ENCODE assay signal across 1 cellular context in the genomic region with DNA sequence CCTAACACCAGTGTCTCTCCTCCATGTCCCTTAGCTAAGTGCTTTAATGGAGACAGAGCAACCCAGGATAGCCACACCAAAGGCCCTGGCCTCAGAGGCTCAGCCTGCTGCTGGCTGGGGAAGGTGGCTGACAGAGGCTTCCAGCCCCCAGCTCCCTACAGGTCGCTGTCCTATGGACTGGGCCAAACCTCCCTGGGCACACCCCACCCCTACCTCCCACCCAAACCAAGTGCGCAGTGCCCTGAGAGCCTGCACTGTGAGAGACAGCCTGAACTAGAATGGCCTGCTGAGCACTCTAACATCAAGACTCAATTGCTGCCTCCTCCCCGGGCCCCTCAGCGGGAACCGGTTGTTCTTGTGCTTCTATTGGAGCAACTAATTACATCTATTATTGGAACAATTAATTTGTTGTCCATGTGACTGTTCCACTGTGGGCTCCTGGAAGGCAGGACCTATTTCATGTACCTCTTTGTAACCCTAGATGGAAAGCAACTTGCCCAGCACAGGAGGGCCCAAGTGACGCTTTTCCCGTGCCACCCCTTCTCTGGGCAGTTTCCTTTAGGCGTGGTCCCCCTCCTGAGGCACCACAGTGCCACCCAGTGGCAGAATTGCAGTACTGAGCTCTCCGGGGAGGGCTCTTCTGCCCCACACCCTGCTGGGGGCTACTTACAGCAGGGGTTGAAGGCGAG.
TF ChIP-seq lines count a peak whose summit lies in the region.

No MANE protein-coding gene starts in this region.

TF ChIP-seq in HepG2, 621 proteins besides CTCF, POLR2A, EP300 and RAD21 (continued from another document and continues in another):
- TF ChIP-seq, protein P1, sequence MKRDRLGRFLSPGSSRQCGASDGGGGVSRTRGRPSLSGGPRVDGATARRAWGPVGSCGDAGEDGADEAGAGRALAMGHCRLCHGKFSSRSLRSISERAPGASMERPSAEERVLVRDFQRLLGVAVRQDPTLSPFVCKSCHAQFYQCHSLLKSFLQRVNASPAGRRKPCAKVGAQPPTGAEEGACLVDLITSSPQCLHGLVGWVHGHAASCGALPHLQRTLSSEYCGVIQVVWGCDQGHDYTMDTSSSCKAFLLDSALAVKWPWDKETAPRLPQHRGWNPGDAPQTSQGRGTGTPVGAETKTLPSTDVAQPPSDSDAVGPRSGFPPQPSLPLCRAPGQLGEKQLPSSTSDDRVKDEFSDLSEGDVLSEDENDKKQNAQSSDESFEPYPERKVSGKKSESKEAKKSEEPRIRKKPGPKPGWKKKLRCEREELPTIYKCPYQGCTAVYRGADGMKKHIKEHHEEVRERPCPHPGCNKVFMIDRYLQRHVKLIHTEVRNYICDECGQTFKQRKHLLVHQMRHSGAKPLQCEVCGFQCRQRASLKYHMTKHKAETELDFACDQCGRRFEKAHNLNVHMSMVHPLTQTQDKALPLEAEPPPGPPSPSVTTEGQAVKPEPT (CRISPR knock-in tag; IDR thresholded peaks at IDR 0.05; ENCODE audit: low read depth) = no peak
- no peak for TF ChIP-seq ZNF232 (CRISPR knock-in tag; IDR thresholded peaks at IDR 0.05; ENCODE audit: borderline replicate concordance)
- TF ChIP-seq SIX4 (CRISPR knock-in tag; IDR thresholded peaks at IDR 0.05) = no peak
- TF ChIP-seq DPF2 (CRISPR knock-in tag; IDR thresholded peaks at IDR 0.05; ENCODE audit: borderline replicate concordance, low read depth) = no peak
- no peak for TF ChIP-seq ZNF749 (CRISPR knock-in tag; IDR thresholded peaks at IDR 0.05; ENCODE audit: borderline replicate concordance)
- no peak for TF ChIP-seq ZMYM4 (CRISPR knock-in tag; IDR thresholded peaks at IDR 0.05)
- TF ChIP-seq, protein P2, sequence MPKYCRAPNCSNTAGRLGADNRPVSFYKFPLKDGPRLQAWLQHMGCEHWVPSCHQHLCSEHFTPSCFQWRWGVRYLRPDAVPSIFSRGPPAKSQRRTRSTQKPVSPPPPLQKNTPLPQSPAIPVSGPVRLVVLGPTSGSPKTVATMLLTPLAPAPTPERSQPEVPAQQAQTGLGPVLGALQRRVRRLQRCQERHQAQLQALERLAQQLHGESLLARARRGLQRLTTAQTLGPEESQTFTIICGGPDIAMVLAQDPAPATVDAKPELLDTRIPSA (CRISPR knock-in tag; IDR thresholded peaks at IDR 0.05; ENCODE audit: borderline replicate concordance) = no peak
- no peak for TF ChIP-seq ZNF101 (CRISPR knock-in tag; IDR thresholded peaks at IDR 0.05; ENCODE audit: borderline replicate concordance, low read depth)
- no peak for TF ChIP-seq MYNN (CRISPR knock-in tag; IDR thresholded peaks at IDR 0.05; ENCODE audit: low read depth)
- TF ChIP-seq, protein P3, sequence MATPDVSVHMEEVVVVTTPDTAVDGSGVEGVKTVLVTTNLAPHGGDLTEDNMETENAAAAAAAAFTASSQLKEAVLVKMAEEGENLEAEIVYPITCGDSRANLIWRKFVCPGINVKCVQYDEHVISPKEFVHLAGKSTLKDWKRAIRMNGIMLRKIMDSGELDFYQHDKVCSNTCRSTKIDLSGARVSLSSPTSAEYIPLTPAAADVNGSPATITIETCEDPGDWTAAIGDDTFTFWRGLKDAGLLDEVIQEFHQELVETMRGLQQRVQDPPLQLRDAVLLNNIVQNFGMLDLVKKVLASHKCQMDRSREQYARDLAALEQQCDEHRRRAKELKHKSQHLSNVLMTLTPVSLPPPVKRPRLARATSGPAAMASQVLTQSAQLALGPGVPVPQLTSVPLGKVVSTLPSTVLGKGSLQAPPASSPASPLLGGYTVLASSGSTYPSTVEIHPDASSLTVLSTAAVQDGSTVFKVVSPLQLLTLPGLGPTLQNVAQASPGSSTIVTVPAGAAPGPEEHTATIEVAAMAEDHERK (CRISPR knock-in tag; IDR thresholded peaks at IDR 0.05; ENCODE audit: low read depth) = no peak
- no peak for TF ChIP-seq HOXA7 (CRISPR knock-in tag; IDR thresholded peaks at IDR 0.05)
- TF ChIP-seq GABPA (IDR thresholded peaks at IDR 0.05; ENCODE audit: low read depth, low read length) = no peak
- no peak for TF ChIP-seq GABPA (CRISPR knock-in tag; IDR thresholded peaks at IDR 0.05; ENCODE audit: low read depth)
- TF ChIP-seq ZNF792 (CRISPR knock-in tag; IDR thresholded peaks at IDR 0.05) = peak; percentile 42; the same call in 1 of the 2 replicates
- no peak; the same call in 1 of the 2 replicates for TF ChIP-seq GFI1 (CRISPR knock-in tag; IDR thresholded peaks at IDR 0.05; ENCODE audit: borderline replicate concordance)
- TF ChIP-seq KDM1A (CRISPR knock-in tag; IDR thresholded peaks at IDR 0.05) = no peak
- no peak for TF ChIP-seq SRY (CRISPR knock-in tag; IDR thresholded peaks at IDR 0.05)
- no peak for TF ChIP-seq ARNTL (CRISPR knock-in tag; IDR thresholded peaks at IDR 0.05)
- no peak for TF ChIP-seq ZEB1 (IDR thresholded peaks at IDR 0.05; ENCODE audit: insufficient replicate concordance, low read depth)
- TF ChIP-seq, protein P4, sequence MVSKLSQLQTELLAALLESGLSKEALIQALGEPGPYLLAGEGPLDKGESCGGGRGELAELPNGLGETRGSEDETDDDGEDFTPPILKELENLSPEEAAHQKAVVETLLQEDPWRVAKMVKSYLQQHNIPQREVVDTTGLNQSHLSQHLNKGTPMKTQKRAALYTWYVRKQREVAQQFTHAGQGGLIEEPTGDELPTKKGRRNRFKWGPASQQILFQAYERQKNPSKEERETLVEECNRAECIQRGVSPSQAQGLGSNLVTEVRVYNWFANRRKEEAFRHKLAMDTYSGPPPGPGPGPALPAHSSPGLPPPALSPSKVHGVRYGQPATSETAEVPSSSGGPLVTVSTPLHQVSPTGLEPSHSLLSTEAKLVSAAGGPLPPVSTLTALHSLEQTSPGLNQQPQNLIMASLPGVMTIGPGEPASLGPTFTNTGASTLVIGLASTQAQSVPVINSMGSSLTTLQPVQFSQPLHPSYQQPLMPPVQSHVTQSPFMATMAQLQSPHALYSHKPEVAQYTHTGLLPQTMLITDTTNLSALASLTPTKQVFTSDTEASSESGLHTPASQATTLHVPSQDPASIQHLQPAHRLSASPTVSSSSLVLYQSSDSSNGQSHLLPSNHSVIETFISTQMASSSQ (IDR thresholded peaks at IDR 0.05; ENCODE audit: low read depth) = no peak
- TF ChIP-seq, protein P4 (CRISPR knock-in tag; IDR thresholded peaks at IDR 0.05; ENCODE audit: borderline replicate concordance) = no peak
- TF ChIP-seq, protein P5, sequence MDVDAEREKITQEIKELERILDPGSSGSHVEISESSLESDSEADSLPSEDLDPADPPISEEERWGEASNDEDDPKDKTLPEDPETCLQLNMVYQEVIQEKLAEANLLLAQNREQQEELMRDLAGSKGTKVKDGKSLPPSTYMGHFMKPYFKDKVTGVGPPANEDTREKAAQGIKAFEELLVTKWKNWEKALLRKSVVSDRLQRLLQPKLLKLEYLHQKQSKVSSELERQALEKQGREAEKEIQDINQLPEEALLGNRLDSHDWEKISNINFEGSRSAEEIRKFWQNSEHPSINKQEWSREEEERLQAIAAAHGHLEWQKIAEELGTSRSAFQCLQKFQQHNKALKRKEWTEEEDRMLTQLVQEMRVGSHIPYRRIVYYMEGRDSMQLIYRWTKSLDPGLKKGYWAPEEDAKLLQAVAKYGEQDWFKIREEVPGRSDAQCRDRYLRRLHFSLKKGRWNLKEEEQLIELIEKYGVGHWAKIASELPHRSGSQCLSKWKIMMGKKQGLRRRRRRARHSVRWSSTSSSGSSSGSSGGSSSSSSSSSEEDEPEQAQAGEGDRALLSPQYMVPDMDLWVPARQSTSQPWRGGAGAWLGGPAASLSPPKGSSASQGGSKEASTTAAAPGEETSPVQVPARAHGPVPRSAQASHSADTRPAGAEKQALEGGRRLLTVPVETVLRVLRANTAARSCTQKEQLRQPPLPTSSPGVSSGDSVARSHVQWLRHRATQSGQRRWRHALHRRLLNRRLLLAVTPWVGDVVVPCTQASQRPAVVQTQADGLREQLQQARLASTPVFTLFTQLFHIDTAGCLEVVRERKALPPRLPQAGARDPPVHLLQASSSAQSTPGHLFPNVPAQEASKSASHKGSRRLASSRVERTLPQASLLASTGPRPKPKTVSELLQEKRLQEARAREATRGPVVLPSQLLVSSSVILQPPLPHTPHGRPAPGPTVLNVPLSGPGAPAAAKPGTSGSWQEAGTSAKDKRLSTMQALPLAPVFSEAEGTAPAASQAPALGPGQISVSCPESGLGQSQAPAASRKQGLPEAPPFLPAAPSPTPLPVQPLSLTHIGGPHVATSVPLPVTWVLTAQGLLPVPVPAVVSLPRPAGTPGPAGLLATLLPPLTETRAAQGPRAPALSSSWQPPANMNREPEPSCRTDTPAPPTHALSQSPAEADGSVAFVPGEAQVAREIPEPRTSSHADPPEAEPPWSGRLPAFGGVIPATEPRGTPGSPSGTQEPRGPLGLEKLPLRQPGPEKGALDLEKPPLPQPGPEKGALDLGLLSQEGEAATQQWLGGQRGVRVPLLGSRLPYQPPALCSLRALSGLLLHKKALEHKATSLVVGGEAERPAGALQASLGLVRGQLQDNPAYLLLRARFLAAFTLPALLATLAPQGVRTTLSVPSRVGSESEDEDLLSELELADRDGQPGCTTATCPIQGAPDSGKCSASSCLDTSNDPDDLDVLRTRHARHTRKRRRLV (CRISPR knock-in tag; IDR thresholded peaks at IDR 0.05) = no peak
- TF ChIP-seq BORCS8-MEF2B (CRISPR knock-in tag; IDR thresholded peaks at IDR 0.05) = no peak
- no peak for TF ChIP-seq ZNF30 (CRISPR knock-in tag; IDR thresholded peaks at IDR 0.05)
- no peak for TF ChIP-seq POLR2AphosphoS5 (IDR thresholded peaks at IDR 0.05; ENCODE audit: low read depth, low read length)
- no peak for TF ChIP-seq ZNF644 (CRISPR knock-in tag; IDR thresholded peaks at IDR 0.05; ENCODE audit: low read depth)
- no peak for TF ChIP-seq NFYB (CRISPR knock-in tag; IDR thresholded peaks at IDR 0.05)
- TF ChIP-seq KDM5A (IDR thresholded peaks at IDR 0.05; ENCODE audit: borderline replicate concordance, low read length) = no peak
- TF ChIP-seq, protein P6, sequence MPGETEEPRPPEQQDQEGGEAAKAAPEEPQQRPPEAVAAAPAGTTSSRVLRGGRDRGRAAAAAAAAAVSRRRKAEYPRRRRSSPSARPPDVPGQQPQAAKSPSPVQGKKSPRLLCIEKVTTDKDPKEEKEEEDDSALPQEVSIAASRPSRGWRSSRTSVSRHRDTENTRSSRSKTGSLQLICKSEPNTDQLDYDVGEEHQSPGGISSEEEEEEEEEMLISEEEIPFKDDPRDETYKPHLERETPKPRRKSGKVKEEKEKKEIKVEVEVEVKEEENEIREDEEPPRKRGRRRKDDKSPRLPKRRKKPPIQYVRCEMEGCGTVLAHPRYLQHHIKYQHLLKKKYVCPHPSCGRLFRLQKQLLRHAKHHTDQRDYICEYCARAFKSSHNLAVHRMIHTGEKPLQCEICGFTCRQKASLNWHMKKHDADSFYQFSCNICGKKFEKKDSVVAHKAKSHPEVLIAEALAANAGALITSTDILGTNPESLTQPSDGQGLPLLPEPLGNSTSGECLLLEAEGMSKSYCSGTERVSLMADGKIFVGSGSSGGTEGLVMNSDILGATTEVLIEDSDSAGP (CRISPR knock-in tag; IDR thresholded peaks at IDR 0.05; ENCODE audit: borderline replicate concordance) = peak; percentile 60
- TF ChIP-seq RBM22 (optimal IDR thresholded peaks at IDR 0.05; ENCODE audit: low read length) = no peak
- no peak for TF ChIP-seq RCOR2 (CRISPR knock-in tag; IDR thresholded peaks at IDR 0.05)
- TF ChIP-seq, protein P7, sequence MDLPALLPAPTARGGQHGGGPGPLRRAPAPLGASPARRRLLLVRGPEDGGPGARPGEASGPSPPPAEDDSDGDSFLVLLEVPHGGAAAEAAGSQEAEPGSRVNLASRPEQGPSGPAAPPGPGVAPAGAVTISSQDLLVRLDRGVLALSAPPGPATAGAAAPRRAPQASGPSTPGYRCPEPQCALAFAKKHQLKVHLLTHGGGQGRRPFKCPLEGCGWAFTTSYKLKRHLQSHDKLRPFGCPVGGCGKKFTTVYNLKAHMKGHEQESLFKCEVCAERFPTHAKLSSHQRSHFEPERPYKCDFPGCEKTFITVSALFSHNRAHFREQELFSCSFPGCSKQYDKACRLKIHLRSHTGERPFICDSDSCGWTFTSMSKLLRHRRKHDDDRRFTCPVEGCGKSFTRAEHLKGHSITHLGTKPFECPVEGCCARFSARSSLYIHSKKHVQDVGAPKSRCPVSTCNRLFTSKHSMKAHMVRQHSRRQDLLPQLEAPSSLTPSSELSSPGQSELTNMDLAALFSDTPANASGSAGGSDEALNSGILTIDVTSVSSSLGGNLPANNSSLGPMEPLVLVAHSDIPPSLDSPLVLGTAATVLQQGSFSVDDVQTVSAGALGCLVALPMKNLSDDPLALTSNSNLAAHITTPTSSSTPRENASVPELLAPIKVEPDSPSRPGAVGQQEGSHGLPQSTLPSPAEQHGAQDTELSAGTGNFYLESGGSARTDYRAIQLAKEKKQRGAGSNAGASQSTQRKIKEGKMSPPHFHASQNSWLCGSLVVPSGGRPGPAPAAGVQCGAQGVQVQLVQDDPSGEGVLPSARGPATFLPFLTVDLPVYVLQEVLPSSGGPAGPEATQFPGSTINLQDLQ (CRISPR knock-in tag; IDR thresholded peaks at IDR 0.05) = no peak
- TF ChIP-seq, protein P8, sequence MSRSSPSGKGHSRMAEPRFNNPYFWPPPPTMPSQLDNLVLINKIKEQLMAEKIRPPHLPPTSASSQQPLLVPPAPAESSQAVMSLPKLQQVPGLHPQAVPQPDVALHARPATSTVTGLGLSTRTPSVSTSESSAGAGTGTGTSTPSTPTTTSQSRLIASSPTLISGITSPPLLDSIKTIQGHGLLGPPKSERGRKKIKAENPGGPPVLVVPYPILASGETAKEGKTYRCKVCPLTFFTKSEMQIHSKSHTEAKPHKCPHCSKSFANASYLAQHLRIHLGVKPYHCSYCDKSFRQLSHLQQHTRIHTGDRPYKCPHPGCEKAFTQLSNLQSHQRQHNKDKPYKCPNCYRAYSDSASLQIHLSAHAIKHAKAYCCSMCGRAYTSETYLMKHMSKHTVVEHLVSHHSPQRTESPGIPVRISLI (CRISPR knock-in tag; IDR thresholded peaks at IDR 0.05; ENCODE audit: borderline replicate concordance) = no peak
- TF ChIP-seq MED1 (CRISPR knock-in tag; IDR thresholded peaks at IDR 0.05) = 0 out of 2 replicates have a peak, but pooled peaks have one; percentile 14
- TF ChIP-seq MED13 (CRISPR knock-in tag; IDR thresholded peaks at IDR 0.05) = no peak
- no peak for TF ChIP-seq ZNF773 (CRISPR knock-in tag; IDR thresholded peaks at IDR 0.05; ENCODE audit: borderline replicate concordance)
- TF ChIP-seq HDAC1 (CRISPR knock-in tag; IDR thresholded peaks at IDR 0.05) = no peak
- TF ChIP-seq RFX5 (IDR thresholded peaks at IDR 0.05; ENCODE audit: low read depth, low read length) = no peak
- TF ChIP-seq TCF7 (IDR thresholded peaks at IDR 0.05; ENCODE audit: low read depth) = no peak
